8 cellular contexts compared by ENCODE assay signal in the genomic region with DNA sequence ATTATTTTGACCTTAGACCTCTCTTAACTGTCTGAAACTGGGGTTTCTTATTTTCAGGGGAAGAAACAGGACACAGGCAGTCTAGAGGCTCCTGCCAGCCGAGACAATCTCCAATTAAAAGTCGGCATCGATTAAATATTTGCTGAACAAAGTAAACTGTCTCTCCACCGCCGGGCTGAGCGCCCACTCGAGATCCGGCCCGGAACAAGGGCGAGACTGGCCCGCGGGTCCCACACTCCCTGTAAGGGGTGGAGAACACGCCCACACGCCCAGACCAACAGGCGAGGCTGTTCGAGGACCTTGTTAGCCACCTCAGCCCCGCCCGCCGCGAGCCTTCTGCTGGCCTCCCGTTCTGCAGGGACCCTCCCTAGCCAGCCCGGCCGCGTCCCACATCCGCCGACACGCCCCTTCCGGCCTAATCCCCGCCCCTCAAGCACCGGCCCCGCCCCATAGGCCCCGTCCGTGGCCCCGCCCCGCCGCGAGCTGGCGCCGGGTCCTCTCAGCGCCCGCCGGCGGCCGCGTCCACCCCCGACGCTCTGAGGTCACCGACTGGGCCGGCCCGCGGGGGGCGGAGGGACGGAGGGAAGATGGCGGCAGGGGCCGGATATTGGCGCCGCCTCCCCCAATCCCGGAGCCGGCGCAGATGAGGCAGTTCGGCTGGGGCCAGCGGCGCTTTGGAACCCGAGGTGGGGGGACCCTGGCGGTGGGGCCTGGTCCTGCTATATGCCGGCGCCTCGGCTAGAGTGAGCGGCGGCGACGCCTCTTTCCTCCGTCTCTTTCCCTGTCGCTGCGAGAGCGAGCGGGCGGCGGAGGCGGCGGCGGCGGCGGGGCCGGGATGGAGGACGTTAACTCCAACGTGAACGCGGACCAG. TPM values are rescaled to one million over a fixed set of nuclear protein-coding genes. Genes with fewer than 3 reads are reported as not detected.
DNase-seq lines count a peak whose midpoint lies in the region; ATAC-seq and TF ChIP-seq lines count a peak whose summit lies in the region.

SLAIN2 (plus strand) TSS at position 625 of the 871 bp plus-strand sequence; CDS start at position 836, 211 bp downstream.

- H3K4me1 ChIP-seq in CD4-positive, CD25-positive, alpha-beta regulatory T cell (ENCODE audit: control insufficient read depth, insufficient read depth, low read length, poor library complexity, severe bottlenecking) = peaks cover 41% of the 10 kb centered on the region
- peaks cover 0 to 32% (median 16%) of the 10 kb centered on the region in 4 donors for H3K4me1 ChIP-seq in liver (ENCODE audit: control insufficient read depth in 4 of 4, insufficient read depth in 4 of 4, low read length in 3 of 4)

- H3K36me3 Mint-ChIP-seq in CD4-positive, CD25-positive, alpha-beta regulatory T cell = no peaks in the 10 kb centered on the region

- H3K9ac ChIP-seq in liver (ENCODE audit: low read depth in 1 of 2, low read length in 2 of 2) = peak within 1 kb of the TSS; percentile 89 to 98

- DNase-seq in CD4-positive, CD25-positive, alpha-beta regulatory T cell = peak; percentile 94 to 98 (median 95)
- DNase-seq in NCI-H774 (lab: John Stamatoyannopoulos, UW) (peak; percentile 99), dermis microvascular lymphatic vessel endothelial cell (ENCODE audit: low read depth in 2 of 2) (peak; percentile 88 to 99)
- peak; percentile 99 for DNase-seq in activated CD4-positive, alpha-beta T cell treated with anti-CD3 and anti-CD28 coated beads, Interleukin-2, amount 50 U/mL, for 48 hours
- DNase-seq in stimulated activated CD4-positive, alpha-beta T cell treated with anti-CD3 and anti-CD28 coated beads, Interleukin-4, amount 100 ng/mL, for 24 hours = peak; percentile 97

- H3K4me3 Mint-ChIP-seq in CD4-positive, CD25-positive, alpha-beta regulatory T cell = peak within 1 kb of the TSS; percentile 96 to 100 (median 99)

- TF ChIP-seq RAD21 in liver (IDR thresholded peaks at IDR 0.05) = no peak

- no peaks in the 10 kb centered on the region for H3K27me3 ChIP-seq in CD4-positive, CD25-positive, alpha-beta regulatory T cell (ENCODE audit: control insufficient read depth, insufficient read depth, low read length)
- no peaks in the 10 kb centered on the region for H3K27me3 ChIP-seq in liver (ENCODE audit: control insufficient read depth in 4 of 4, insufficient read depth in 4 of 4, low read length in 3 of 4)

- H3K4me1 Mint-ChIP-seq in CD4-positive, CD25-positive, alpha-beta regulatory T cell = peaks cover 17 to 56% (median 40%) of the 10 kb centered on the region in 4 donors

- peak within 1 kb of the TSS; percentile 93 for H3K27ac ChIP-seq in CD4-positive, CD25-positive, alpha-beta regulatory T cell (ENCODE audit: insufficient read depth, low read length, poor library complexity, severe bottlenecking)
- peak within 1 kb of the TSS; percentile 95 to 96 for H3K27ac ChIP-seq in liver (ENCODE audit: low read depth in 1 of 2, low read length in 2 of 2)

- H3K9me3 ChIP-seq in CD4-positive, CD25-positive, alpha-beta regulatory T cell (ENCODE audit: control insufficient read depth in 2 of 2, low read length in 2 of 2) = no peaks in the 10 kb centered on the region
- H3K9me3 ChIP-seq in liver (ENCODE audit: control insufficient read depth in 4 of 4, low read length in 3 of 4) = no peaks in the 10 kb centered on the region

- peak; percentile 32 for TF ChIP-seq CTCF in liver (IDR thresholded peaks at IDR 0.05; ENCODE audit: low read depth, low read length, missing input control)

- no peaks in the 10 kb centered on the region for H3K9me3 Mint-ChIP-seq in CD4-positive, CD25-positive, alpha-beta regulatory T cell

- under 1% methylated on average over 89 of the region's 89 CpGs for WGBS in liver

- ATAC-seq in CD4-positive, CD25-positive, alpha-beta regulatory T cell (ENCODE audit: low read depth in 2 of 2) = peak; percentile 85 to 89
- ATAC-seq in GM19395 (IDR thresholded peaks at IDR 0.05; ENCODE audit: unreplicated experiment) (peak; percentile 88), HG03565 (IDR thresholded peaks at IDR 0.05; ENCODE audit: unreplicated experiment) (peak; percentile 74)

- peak within 1 kb of the TSS; percentile 90 for H3K4me3 ChIP-seq in CD4-positive, CD25-positive, alpha-beta regulatory T cell (ENCODE audit: low read depth, low read length)
- H3K4me3 ChIP-seq in liver (ENCODE audit: low read depth in 1 of 3, low read length in 3 of 3) = peak within 1 kb of the TSS; percentile 82 to 97 (median 91)

- peak within 1 kb of the TSS; percentile 79 to 99 (median 98) for H3K27ac Mint-ChIP-seq in CD4-positive, CD25-positive, alpha-beta regulatory T cell

- H3K27me3 Mint-ChIP-seq in CD4-positive, CD25-positive, alpha-beta regulatory T cell = peaks cover under 1% of the 10 kb centered on the region

- no peaks in the 10 kb centered on the region for H3K36me3 ChIP-seq in CD4-positive, CD25-positive, alpha-beta regulatory T cell (ENCODE audit: control insufficient read depth, insufficient read depth, low read length)
- H3K36me3 ChIP-seq in liver (ENCODE audit: control insufficient read depth in 4 of 4, insufficient read depth in 3 of 4, low read depth in 1 of 4, low read length in 3 of 4) = no peaks in the 10 kb centered on the region

TF ChIP-seq in liver, 16 proteins besides CTCF, POLR2A, EP300 and RAD21:
- TF ChIP-seq NR2F2 (IDR thresholded peaks at IDR 0.05) (peak; percentile 71), GABPA (IDR thresholded peaks at IDR 0.05 in 1 of 2, conservative IDR thresholded peaks at IDR 0.05 in 1 of 2) (peak; percentile 54 to 85), FOXA1 (IDR thresholded peaks at IDR 0.05) (peak; percentile 51), SP1 (IDR thresholded peaks at IDR 0.05) (peak; percentile 84), EGR1 (IDR thresholded peaks at IDR 0.05; ENCODE audit: low read depth in 2 of 2) (peak in 1 of 2 donors; percentile 49), FOXA2 (IDR thresholded peaks at IDR 0.05) (no peak), HNF4G (IDR thresholded peaks at IDR 0.05) (no peak), RXRA (IDR thresholded peaks at IDR 0.05) (peak in 1 of 2 donors; percentile 60), JUND (IDR thresholded peaks at IDR 0.05) (peak in 1 of 2 donors; percentile 39), HNF4A (conservative IDR thresholded peaks at IDR 0.05) (peak; percentile 58 to 60), REST (IDR thresholded peaks at IDR 0.05) (peak; percentile 64), TAF1 (conservative IDR thresholded peaks at IDR 0.05) (peak; percentile 90), YY1 (IDR thresholded peaks at IDR 0.05) (peak; percentile 92)
- TF ChIP-seq, protein P1, sequence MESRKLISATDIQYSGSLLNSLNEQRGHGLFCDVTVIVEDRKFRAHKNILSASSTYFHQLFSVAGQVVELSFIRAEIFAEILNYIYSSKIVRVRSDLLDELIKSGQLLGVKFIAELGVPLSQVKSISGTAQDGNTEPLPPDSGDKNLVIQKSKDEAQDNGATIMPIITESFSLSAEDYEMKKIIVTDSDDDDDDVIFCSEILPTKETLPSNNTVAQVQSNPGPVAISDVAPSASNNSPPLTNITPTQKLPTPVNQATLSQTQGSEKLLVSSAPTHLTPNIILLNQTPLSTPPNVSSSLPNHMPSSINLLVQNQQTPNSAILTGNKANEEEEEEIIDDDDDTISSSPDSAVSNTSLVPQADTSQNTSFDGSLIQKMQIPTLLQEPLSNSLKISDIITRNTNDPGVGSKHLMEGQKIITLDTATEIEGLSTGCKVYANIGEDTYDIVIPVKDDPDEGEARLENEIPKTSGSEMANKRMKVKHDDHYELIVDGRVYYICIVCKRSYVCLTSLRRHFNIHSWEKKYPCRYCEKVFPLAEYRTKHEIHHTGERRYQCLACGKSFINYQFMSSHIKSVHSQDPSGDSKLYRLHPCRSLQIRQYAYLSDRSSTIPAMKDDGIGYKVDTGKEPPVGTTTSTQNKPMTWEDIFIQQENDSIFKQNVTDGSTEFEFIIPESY (IDR thresholded peaks at IDR 0.05) = peak; percentile 49
- TF ChIP-seq, protein P2, sequence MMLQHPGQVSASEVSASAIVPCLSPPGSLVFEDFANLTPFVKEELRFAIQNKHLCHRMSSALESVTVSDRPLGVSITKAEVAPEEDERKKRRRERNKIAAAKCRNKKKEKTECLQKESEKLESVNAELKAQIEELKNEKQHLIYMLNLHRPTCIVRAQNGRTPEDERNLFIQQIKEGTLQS (IDR thresholded peaks at IDR 0.05) = no peak
- TF ChIP-seq, protein P3, sequence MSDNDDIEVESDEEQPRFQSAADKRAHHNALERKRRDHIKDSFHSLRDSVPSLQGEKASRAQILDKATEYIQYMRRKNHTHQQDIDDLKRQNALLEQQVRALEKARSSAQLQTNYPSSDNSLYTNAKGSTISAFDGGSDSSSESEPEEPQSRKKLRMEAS (IDR thresholded peaks at IDR 0.05) = peak; percentile 39

RNA-seq across cellular contexts. Expression of gene SLAIN2, which starts in this region (rescaled TPM):
- 82.9 TPM for total RNA-seq in CD4-positive, CD25-positive, alpha-beta regulatory T cell
- polyA plus RNA-seq in CD4-positive, CD25-positive, alpha-beta regulatory T cell = 10 to 100 TPM; 23.9 to 28.4 (median 26.0) TPM
- 14.8 and 18.1 TPM in 2 replicates for total RNA-seq in dermis microvascular lymphatic vessel endothelial cell
- 10 to 100 TPM; 12.1 to 32.5 TPM for total RNA-seq in liver
- polyA plus RNA-seq in liver = 10 to 100 TPM; 13.7 to 19.5 TPM

Comparison
In these comparisons a context has a peak if more than half of its experiments do, and no peak if none do; other contexts are left out.
1. Peak in every context shown above with its lines: DNase-seq, ATAC-seq, H3K4me3 ChIP-seq and H3K27ac ChIP-seq.